In genomic region chr4:7323872-7324650, GRCh38 we compare ENCODE assay signal across 12 cellular contexts.
A peak's percentile ranks its signal among the peaks of the same experiment; 100 is the strongest.
DNase-seq lines count a peak whose midpoint lies in the region; ATAC-seq and TF ChIP-seq lines count a peak whose summit lies in the region.
"Had no signal": no experiment of that assay in that cellular context is flagged by ENCODE, and none has a peak within 500 bp of the region (broad histone marks: within the 10 kb centered on the region; RNA-seq: fewer than 3 reads in every experiment).

No MANE protein-coding gene starts in this region.

- no peak for ATAC-seq in HG03342 (IDR thresholded peaks at IDR 0.05; ENCODE audit: unreplicated experiment)
- no peak for ATAC-seq in HG03139 (IDR thresholded peaks at IDR 0.05; ENCODE audit: unreplicated experiment)
- no peak for ATAC-seq in stimulated activated memory B cell treated with anti-CD40 and anti-IgM and Interleukin-4, amounts not matched to agents 10 μg/mL and 1 μg/mL and 100 μg/mL, for 72 hours
- no peak for ATAC-seq in HG03521 (IDR thresholded peaks at IDR 0.05; ENCODE audit: unreplicated experiment)

- H3K4me3 Mint-ChIP-seq in stimulated activated memory B cell treated with anti-CD40 and anti-IgM and Interleukin-4, amounts not matched to agents 10 μg/mL and 1 μg/mL and 100 μg/mL, for 72 hours = no peak overlapping the region

- TF ChIP-seq CTCF in GM12872 (IDR thresholded peaks at IDR 0.05; ENCODE audit: insufficient read depth, low read depth, low read length) = peak; percentile 24; the same call in 1 of the 3 replicates

- no peak overlapping the region for H3K9ac ChIP-seq in BLaER1 treated with 17β-estradiol and CSF1 and Interleukin-3, amounts not matched to agents 10 nM and 100 nM

- DNase-seq in NCI-H524 (lab: John Stamatoyannopoulos, UW) (peak; percentile 97 to 99), head of caudate nucleus (peak in 39 of 42 donors; percentile 28 to 87 (median 68))
- DNase-seq: GF-D8 had no signal

- H3K27me3 Mint-ChIP-seq in stimulated activated memory B cell treated with anti-CD40 and anti-IgM and Interleukin-4, amounts not matched to agents 10 μg/mL and 1 μg/mL and 100 μg/mL, for 72 hours = peaks cover 9% of the 10 kb centered on the region

- intact Hi-C loops in head of caudate nucleus (cut with DNase I) = no loop called here

- peaks cover 4 to 47% (median 29%) of the 10 kb centered on the region in 10 experiments; a peak in 18 of 20 replicates for H3K4me1 ChIP-seq in BLaER1 treated with 17β-estradiol and CSF1 and Interleukin-3, amounts not matched to agents 10 nM and 100 nM

- no peaks in the 10 kb centered on the region for H3K27me3 ChIP-seq in BLaER1 treated with 17β-estradiol and CSF1 and Interleukin-3, amounts not matched to agents 10 nM and 100 nM

- H3K36me3 ChIP-seq in BLaER1 treated with 17β-estradiol and CSF1 and Interleukin-3, amounts not matched to agents 10 nM and 100 nM = peaks cover 0 to 5% (median 0%) of the 10 kb centered on the region in 11 experiments; a peak in 4 of 22 replicates
- H3K36me3 ChIP-seq: thoracic aorta had no signal

- peaks cover 6% of the 10 kb centered on the region for H3K9me3 Mint-ChIP-seq in stimulated activated memory B cell treated with anti-CD40 and anti-IgM and Interleukin-4, amounts not matched to agents 10 μg/mL and 1 μg/mL and 100 μg/mL, for 72 hours

- H3K4me2 ChIP-seq in BLaER1 treated with 17β-estradiol and CSF1 and Interleukin-3, amounts not matched to agents 10 nM and 100 nM = peak overlapping the region in 9 of 11 experiments; percentile 17 to 65 (median 42); a peak in 16 of 22 replicates

- no peak overlapping the region for H3K27ac Mint-ChIP-seq in stimulated activated memory B cell treated with anti-CD40 and anti-IgM and Interleukin-4, amounts not matched to agents 10 μg/mL and 1 μg/mL and 100 μg/mL, for 72 hours

- no peak overlapping the region for H3K4me3 ChIP-seq in BLaER1 treated with 17β-estradiol and CSF1 and Interleukin-3, amounts not matched to agents 10 nM and 100 nM
- H3K4me3 ChIP-seq: SK-N-MC, skin epidermis, thoracic aorta had no signal

- H3K9me3 ChIP-seq in BLaER1 treated with 17β-estradiol and CSF1 and Interleukin-3, amounts not matched to agents 10 nM and 100 nM (replicated peaks in 1 of 11) = peaks cover 14 to 24% (median 15%) of the 10 kb centered on the region in 11 experiments

- peaks cover 0 to 7% (median 0%) of the 10 kb centered on the region in 11 experiments; a peak in 2 of 22 replicates for H4K20me1 ChIP-seq in BLaER1 treated with 17β-estradiol and CSF1 and Interleukin-3, amounts not matched to agents 10 nM and 100 nM

- H3K27ac ChIP-seq in BLaER1 treated with 17β-estradiol and CSF1 and Interleukin-3, amounts not matched to agents 10 nM and 100 nM = no peak overlapping the region
- H3K27ac ChIP-seq: SK-N-MC, skin epidermis, thoracic aorta had no signal

- H3K36me3 Mint-ChIP-seq in stimulated activated memory B cell treated with anti-CD40 and anti-IgM and Interleukin-4, amounts not matched to agents 10 μg/mL and 1 μg/mL and 100 μg/mL, for 72 hours = no peaks in the 10 kb centered on the region

- no peaks in the 10 kb centered on the region for H3K4me1 Mint-ChIP-seq in stimulated activated memory B cell treated with anti-CD40 and anti-IgM and Interleukin-4, amounts not matched to agents 10 μg/mL and 1 μg/mL and 100 μg/mL, for 72 hours
